In the genomic region with DNA sequence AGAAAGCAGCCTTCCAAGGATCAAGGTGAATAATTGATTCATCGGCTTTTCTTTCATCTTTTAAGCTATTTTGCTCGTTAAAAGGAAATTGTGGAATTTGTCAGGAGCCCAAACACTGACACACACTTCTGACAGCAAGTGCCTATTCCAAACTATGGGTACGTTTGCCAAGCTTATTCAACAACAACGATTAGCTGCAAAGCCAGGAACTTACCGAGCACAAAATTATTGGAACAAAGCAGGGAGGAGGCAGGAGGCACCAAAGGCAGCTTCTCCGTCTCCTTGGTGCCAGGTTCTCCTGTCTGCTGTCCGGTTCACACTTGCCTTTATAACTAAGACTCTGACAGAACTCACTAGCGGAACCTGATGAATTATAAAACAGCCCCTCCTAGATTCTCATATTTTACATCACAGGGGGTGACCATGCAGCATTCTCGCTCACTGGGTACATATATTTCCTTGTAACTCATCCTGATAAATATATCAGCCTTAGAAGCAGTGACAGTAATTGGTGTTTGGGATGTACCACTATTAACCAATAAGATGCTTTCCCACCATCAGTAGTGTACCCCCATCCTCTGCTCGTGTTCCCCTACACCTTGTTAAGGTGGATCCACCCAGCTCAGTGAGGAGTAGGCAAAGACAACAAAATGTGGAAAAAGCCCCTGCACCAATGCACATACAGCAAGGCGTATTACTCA, we compare ENCODE assay signal across 1 cellular context.
TF ChIP-seq lines count a peak whose summit lies in the region.

No MANE protein-coding gene starts in this region.

TF ChIP-seq in GM23338, 12 proteins besides CTCF, POLR2A, EP300 and RAD21 (continued from another document):
- TF ChIP-seq, protein P1, sequence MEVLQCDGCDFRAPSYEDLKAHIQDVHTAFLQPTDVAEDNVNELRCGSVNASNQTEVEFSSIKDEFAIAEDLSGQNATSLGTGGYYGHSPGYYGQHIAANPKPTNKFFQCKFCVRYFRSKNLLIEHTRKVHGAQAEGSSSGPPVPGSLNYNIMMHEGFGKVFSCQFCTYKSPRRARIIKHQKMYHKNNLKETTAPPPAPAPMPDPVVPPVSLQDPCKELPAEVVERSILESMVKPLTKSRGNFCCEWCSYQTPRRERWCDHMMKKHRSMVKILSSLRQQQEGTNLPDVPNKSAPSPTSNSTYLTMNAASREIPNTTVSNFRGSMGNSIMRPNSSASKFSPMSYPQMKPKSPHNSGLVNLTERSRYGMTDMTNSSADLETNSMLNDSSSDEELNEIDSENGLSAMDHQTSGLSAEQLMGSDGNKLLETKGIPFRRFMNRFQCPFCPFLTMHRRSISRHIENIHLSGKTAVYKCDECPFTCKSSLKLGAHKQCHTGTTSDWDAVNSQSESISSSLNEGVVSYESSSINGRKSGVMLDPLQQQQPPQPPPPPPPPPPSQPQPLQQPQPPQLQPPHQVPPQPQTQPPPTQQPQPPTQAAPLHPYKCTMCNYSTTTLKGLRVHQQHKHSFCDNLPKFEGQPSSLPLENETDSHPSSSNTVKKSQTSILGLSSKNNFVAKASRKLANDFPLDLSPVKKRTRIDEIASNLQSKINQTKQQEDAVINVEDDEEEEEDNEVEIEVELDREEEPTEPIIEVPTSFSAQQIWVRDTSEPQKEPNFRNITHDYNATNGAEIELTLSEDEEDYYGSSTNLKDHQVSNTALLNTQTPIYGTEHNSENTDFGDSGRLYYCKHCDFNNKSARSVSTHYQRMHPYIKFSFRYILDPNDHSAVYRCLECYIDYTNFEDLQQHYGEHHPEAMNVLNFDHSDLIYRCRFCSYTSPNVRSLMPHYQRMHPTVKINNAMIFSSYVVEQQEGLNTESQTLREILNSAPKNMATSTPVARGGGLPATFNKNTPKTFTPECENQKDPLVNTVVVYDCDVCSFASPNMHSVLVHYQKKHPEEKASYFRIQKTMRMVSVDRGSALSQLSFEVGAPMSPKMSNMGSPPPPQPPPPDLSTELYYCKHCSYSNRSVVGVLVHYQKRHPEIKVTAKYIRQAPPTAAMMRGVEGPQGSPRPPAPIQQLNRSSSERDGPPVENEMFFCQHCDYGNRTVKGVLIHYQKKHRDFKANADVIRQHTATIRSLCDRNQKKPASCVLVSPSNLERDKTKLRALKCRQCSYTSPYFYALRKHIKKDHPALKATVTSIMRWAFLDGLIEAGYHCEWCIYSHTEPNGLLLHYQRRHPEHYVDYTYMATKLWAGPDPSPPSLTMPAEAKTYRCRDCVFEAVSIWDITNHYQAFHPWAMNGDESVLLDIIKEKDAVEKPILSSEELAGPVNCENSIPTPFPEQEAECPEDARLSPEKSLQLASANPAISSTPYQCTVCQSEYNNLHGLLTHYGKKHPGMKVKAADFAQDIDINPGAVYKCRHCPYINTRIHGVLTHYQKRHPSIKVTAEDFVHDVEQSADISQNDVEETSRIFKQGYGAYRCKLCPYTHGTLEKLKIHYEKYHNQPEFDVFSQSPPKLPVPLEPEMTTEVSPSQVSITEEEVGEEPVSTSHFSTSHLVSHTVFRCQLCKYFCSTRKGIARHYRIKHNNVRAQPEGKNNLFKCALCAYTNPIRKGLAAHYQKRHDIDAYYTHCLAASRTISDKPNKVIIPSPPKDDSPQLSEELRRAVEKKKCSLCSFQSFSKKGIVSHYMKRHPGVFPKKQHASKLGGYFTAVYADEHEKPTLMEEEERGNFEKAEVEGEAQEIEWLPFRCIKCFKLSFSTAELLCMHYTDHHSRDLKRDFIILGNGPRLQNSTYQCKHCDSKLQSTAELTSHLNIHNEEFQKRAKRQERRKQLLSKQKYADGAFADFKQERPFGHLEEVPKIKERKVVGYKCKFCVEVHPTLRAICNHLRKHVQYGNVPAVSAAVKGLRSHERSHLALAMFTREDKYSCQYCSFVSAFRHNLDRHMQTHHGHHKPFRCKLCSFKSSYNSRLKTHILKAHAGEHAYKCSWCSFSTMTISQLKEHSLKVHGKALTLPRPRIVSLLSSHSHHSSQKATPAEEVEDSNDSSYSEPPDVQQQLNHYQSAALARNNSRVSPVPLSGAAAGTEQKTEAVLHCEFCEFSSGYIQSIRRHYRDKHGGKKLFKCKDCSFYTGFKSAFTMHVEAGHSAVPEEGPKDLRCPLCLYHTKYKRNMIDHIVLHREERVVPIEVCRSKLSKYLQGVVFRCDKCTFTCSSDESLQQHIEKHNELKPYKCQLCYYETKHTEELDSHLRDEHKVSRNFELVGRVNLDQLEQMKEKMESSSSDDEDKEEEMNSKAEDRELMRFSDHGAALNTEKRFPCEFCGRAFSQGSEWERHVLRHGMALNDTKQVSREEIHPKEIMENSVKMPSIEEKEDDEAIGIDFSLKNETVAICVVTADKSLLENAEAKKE (CRISPR knock-in tag; IDR thresholded peaks at IDR 0.05), result no peak
